10 cellular contexts compared by ENCODE assay signal in the genomic region with DNA sequence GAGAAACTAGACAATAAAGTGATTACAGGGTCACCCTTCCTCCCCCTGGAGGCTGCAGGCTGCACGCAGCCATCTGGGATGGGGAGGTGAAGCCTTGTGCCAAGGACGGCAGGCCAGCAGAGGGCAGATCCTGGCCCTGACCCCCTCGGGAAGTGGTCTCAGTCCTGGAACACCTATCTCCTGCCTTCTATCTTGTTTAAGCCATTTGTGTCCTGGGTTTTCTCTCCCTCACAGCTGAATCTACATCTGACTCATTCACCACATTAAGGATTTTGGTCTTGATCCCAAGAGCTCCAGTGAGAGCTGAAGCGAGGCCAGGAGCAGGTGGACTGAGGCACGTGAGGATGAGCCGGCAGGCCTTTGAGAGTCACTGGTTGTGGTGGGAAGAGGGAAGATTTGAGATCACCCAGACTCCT. TPM values are rescaled to one million over a fixed set of nuclear protein-coding genes. Genes with fewer than 3 reads are reported as not detected.
A peak's percentile ranks its signal among the peaks of the same experiment; 100 is the strongest.
DNase-seq lines count a peak whose midpoint lies in the region; ATAC-seq and TF ChIP-seq lines count a peak whose summit lies in the region.
"Had no signal": no experiment of that assay in that cellular context is flagged by ENCODE, and none has a peak within 500 bp of the region (broad histone marks: within the 10 kb centered on the region; RNA-seq: fewer than 3 reads in every experiment).

No MANE protein-coding gene starts in this region.

- no peaks in the 10 kb centered on the region for H3K9me2 ChIP-seq in SK-N-SH

- H3K4me3 ChIP-seq in cardiac muscle cell (no peak overlapping the region), right atrium auricular region (no peak overlapping the region), SK-N-SH (ENCODE audit: low read depth in 2 of 2, low read length in 1 of 2) (no peak overlapping the region), upper lobe of right lung (no peak overlapping the region)

- POLR2A ChIA-PET in SK-N-SH (lab: Yijun Ruan, JAX), result no interaction called here

- H3K9ac ChIP-seq in SK-N-SH, result no peak overlapping the region

- peak; percentile 54 for TF ChIP-seq RAD21 in SK-N-SH (IDR thresholded peaks at IDR 0.05; ENCODE audit: low read length)

- CTCF ChIA-PET in SK-N-SH (lab: Yijun Ruan, JAX), result interaction anchor here (0.6 to 1.9 kb wide), 9 partner anchors 9 to 247 kb away, joined by 3 to 5 read pairs (median 4); a partner anchor contains a TSS

- H3K27ac ChIP-seq in cardiac muscle cell, result no peak overlapping the region
- H3K27ac ChIP-seq in right atrium auricular region, result no peak overlapping the region
- peak overlapping the region in 1 of 2 experiments; percentile 7; a peak in 1 of 4 replicates for H3K27ac ChIP-seq in SK-N-SH (ENCODE audit: low read depth in 2 of 2, low read length in 1 of 2)
- H3K27ac ChIP-seq in upper lobe of right lung, result no peak overlapping the region
- H3K27ac ChIP-seq: neutrophil had no signal

- ATAC-seq in upper lobe of right lung (peak; percentile 42), GM21717 (IDR thresholded peaks at IDR 0.05; ENCODE audit: unreplicated experiment) (no peak)

- TF ChIP-seq CTCF in cardiac muscle cell (IDR thresholded peaks at IDR 0.05; ENCODE audit: low read depth, low read length) (peak; percentile 40), right atrium auricular region (IDR thresholded peaks at IDR 0.05) (no peak), SK-N-SH (IDR thresholded peaks at IDR 0.05) (peak; percentile 49), upper lobe of right lung (IDR thresholded peaks at IDR 0.05) (peak; percentile 24), GM13976 (IDR thresholded peaks at IDR 0.05; ENCODE audit: borderline replicate concordance, control extremely low read depth, extremely low read depth, insufficient read depth, missing control alignments) (no peak)

- DNase-seq in cardiac muscle cell (ENCODE audit: low read depth in 1 of 2, low spot score in 1 of 2), result peak; percentile 35 to 56
- no peak for DNase-seq in right atrium auricular region (ENCODE audit: low spot score)
- DNase-seq in SK-N-SH, result peak; percentile 83
- DNase-seq in hepatic stellate cell (ENCODE audit: low spot score), result peak; percentile 27
- DNase-seq in upper lobe of right lung, result no peak
- DNase-seq in Ammon's horn (ENCODE audit: low spot score), result no peak
- DNase-seq in GM13976 (ENCODE audit: low spot score), result no peak
- DNase-seq: CD4-positive, CD25-positive, alpha-beta regulatory T cell had no signal

- H3F3A ChIP-seq in SK-N-SH (replicated peaks; ENCODE audit: insufficient read depth), result peaks cover 4% of the 10 kb centered on the region

- no peaks in the 10 kb centered on the region for H3K79me2 ChIP-seq in SK-N-SH (ENCODE audit: insufficient read depth)

- in situ Hi-C loops in GM13976 (cut with MboI; ENCODE audit: low sequenced_read_pairs, unreplicated experiment), result no loop called here

- no peak overlapping the region for H2AFZ ChIP-seq in SK-N-SH (ENCODE audit: low read depth)

- H3K4me2 ChIP-seq in SK-N-SH, result no peak overlapping the region

- no peak for TF ChIP-seq EP300 in SK-N-SH (IDR thresholded peaks at IDR 0.05; ENCODE audit: borderline replicate concordance in 1 of 2, low read depth in 1 of 2, low read length in 1 of 2)

- 67% methylated on average over 6 of the region's 6 CpGs for WGBS in SK-N-SH (ENCODE audit: low lambda C conversion rate)

- H3K27me3 ChIP-seq in cardiac muscle cell, result no peaks in the 10 kb centered on the region
- no peaks in the 10 kb centered on the region for H3K27me3 ChIP-seq in right atrium auricular region
- no peaks in the 10 kb centered on the region for H3K27me3 ChIP-seq in SK-N-SH (ENCODE audit: insufficient read depth)
- no peaks in the 10 kb centered on the region for H3K27me3 ChIP-seq in upper lobe of right lung
- H3K27me3 ChIP-seq: neutrophil had no signal

- H3K9me3 ChIP-seq in cardiac muscle cell (ENCODE audit: low read depth), result no peaks in the 10 kb centered on the region
- H3K9me3 ChIP-seq in right atrium auricular region, result no peaks in the 10 kb centered on the region
- H3K9me3 ChIP-seq in SK-N-SH, result no peaks in the 10 kb centered on the region
- H3K9me3 ChIP-seq in upper lobe of right lung, result no peaks in the 10 kb centered on the region
- H3K9me3 ChIP-seq: neutrophil had no signal

- intact Hi-C loops in upper lobe of right lung (cut with DNase I), result no loop called here

- no peaks in the 10 kb centered on the region for H3K36me3 ChIP-seq in cardiac muscle cell
- H3K36me3 ChIP-seq in right atrium auricular region, result no peaks in the 10 kb centered on the region
- no peaks in the 10 kb centered on the region for H3K36me3 ChIP-seq in SK-N-SH (replicated peaks in 1 of 2; ENCODE audit: control insufficient read depth in 1 of 2, insufficient read depth in 2 of 2, low read length in 1 of 2)
- H3K36me3 ChIP-seq in upper lobe of right lung, result no peaks in the 10 kb centered on the region
- H3K36me3 ChIP-seq: neutrophil had no signal

- H3K4me1 ChIP-seq in cardiac muscle cell (ENCODE audit: low read depth) (no peaks in the 10 kb centered on the region), right atrium auricular region (no peaks in the 10 kb centered on the region), SK-N-SH (ENCODE audit: control insufficient read depth in 1 of 2, insufficient read depth in 2 of 2, low read depth in 1 of 2, low read length in 1 of 2) (peaks cover 0 to 30% of the 10 kb centered on the region in 2 experiments; a peak in 2 of 4 replicates), upper lobe of right lung (no peaks in the 10 kb centered on the region)

- no peaks in the 10 kb centered on the region for H4K20me1 ChIP-seq in SK-N-SH (ENCODE audit: insufficient read depth)

TF ChIP-seq in SK-N-SH, 30 proteins besides CTCF, POLR2A, EP300 and RAD21:
- TF ChIP-seq GATA2 (CRISPR knock-in tag; IDR thresholded peaks at IDR 0.05) (no peak; the same call in 1 of the 2 replicates), ELF1 (IDR thresholded peaks at IDR 0.05) (no peak), FOXJ3 (CRISPR knock-in tag; IDR thresholded peaks at IDR 0.05) (no peak), SMC3 (IDR thresholded peaks at IDR 0.05; ENCODE audit: low read depth, low read length) (peak; percentile 40; the same call in 1 of the 2 replicates), MXI1 (IDR thresholded peaks at IDR 0.05; ENCODE audit: low read depth, low read length) (no peak), EZH2phosphoT487 (IDR thresholded peaks at IDR 0.05; ENCODE audit: borderline replicate concordance, low read depth) (no peak), RFX5 (IDR thresholded peaks at IDR 0.05; ENCODE audit: low read length) (0 out of 2 replicates have a peak, but pooled peaks have one; percentile 21), RXRA (IDR thresholded peaks at IDR 0.05; ENCODE audit: borderline replicate concordance, low read depth) (no peak), JUND (IDR thresholded peaks at IDR 0.05) (no peak), TCF12 (IDR thresholded peaks at IDR 0.05) (peak; percentile 60; the same call in 1 of the 2 replicates), CHD2 (IDR thresholded peaks at IDR 0.05; ENCODE audit: low read length, partially characterized antibody) (peak; percentile 42), FOXM1 (IDR thresholded peaks at IDR 0.05; ENCODE audit: low read depth) (no peak), NRF1 (IDR thresholded peaks at IDR 0.05; ENCODE audit: low read depth, low read length) (no peak)
- TF ChIP-seq, protein P1, sequence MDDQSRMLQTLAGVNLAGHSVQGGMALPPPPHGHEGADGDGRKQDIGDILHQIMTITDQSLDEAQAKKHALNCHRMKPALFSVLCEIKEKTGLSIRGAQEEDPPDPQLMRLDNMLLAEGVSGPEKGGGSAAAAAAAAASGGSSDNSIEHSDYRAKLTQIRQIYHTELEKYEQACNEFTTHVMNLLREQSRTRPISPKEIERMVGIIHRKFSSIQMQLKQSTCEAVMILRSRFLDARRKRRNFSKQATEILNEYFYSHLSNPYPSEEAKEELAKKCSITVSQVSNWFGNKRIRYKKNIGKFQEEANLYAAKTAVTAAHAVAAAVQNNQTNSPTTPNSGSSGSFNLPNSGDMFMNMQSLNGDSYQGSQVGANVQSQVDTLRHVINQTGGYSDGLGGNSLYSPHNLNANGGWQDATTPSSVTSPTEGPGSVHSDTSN (IDR thresholded peaks at IDR 0.05), result no peak
- TF ChIP-seq, protein P2, sequence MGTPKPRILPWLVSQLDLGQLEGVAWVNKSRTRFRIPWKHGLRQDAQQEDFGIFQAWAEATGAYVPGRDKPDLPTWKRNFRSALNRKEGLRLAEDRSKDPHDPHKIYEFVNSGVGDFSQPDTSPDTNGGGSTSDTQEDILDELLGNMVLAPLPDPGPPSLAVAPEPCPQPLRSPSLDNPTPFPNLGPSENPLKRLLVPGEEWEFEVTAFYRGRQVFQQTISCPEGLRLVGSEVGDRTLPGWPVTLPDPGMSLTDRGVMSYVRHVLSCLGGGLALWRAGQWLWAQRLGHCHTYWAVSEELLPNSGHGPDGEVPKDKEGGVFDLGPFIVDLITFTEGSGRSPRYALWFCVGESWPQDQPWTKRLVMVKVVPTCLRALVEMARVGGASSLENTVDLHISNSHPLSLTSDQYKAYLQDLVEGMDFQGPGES (IDR thresholded peaks at IDR 0.05; ENCODE audit: low read depth, low read length), result no peak

RNA-seq across cellular contexts. Expression of a gene that starts 16.4 kb away (rescaled TPM):
- total RNA-seq in cardiac muscle cell, result 1.1 and 2.2 TPM in 2 replicates
- 0.45 and 1.3 TPM in 2 replicates for polyA plus RNA-seq in cardiac muscle cell
- 1 to 10 TPM; 7.5 to 8.5 TPM for total RNA-seq in right atrium auricular region
- polyA plus RNA-seq in SK-N-SH (2012; rRNA removed), result 16.0 and 17.7 TPM in 2 replicates
- polyA plus RNA-seq in SK-N-SH (2012; cell fraction: cytosol; rRNA removed), result 8.8 and 10.9 TPM in 2 replicates
- 44.1 and 46.8 TPM in 2 replicates for polyA plus RNA-seq in SK-N-SH (2012; cell fraction: nucleus; rRNA removed)
- 100 TPM for total RNA-seq in upper lobe of right lung

Comparison
In these comparisons a context has a peak if more than half of its experiments do, and no peak if none do; other contexts are left out.
1. DNase-seq: peak in cardiac muscle cell (2 of 2), SK-N-SH (single experiment) and hepatic stellate cell (single experiment); none in right atrium auricular region (single experiment), upper lobe of right lung (single experiment), Ammon's horn (single experiment) and GM13976 (single experiment).
2. CTCF ChIP-seq: peak in cardiac muscle cell (single experiment), SK-N-SH (single experiment) and upper lobe of right lung (single experiment); none in right atrium auricular region (0 of 2) and GM13976 (single experiment).
3. RNA of a gene that starts 16.4 kb away (total RNA-seq): 100 TPM in upper lobe of right lung (single experiment); 7.5 to 8.5 TPM in right atrium auricular region and 1.1 to 2.2 TPM in cardiac muscle cell; every median in the first group is over 10 times any median in the second.